ENCODE assay signal across 5 cellular contexts in the genomic region with DNA sequence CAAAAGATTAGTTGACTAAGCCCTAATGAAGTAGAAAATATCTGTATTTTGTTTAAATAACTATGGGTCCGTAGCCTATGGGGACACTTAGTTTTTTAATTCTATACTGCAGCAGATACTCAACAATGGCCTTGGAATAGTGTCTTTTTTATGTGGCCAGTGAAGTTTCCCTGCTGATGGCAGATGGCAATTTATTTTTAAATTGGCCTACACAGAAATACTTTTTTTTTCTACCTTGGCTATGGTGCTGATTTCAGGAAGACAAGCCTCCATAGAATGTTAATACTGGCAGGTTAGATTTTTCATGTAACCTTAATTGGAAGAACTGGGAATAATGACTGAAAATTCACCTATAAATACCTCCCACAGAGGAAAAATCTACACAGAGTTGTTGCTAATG.
"Had no signal": no experiment of that assay in that cellular context is flagged by ENCODE, and none has a peak within 500 bp of the region (broad histone marks: within the 10 kb centered on the region; RNA-seq: fewer than 3 reads in every experiment).

No MANE protein-coding gene starts in this region.

- H2AFZ ChIP-seq: GM23338 had no signal

- H3K4me3 Mint-ChIP-seq: GM23338, H9 had no signal

- H3K4me3 ChIP-seq: GM23338, K562 had no signal

- H3K4me2 ChIP-seq: GM23338 had no signal

- ATAC-seq: GM23338, K562 had no signal

- H3K9me3 Mint-ChIP-seq: GM23338 had no signal

- H3K27ac Mint-ChIP-seq: GM23338 had no signal

- DNase-seq: H9, HCEC 1CT, IMR-90 had no signal
